ENCODE assay signal across 8 cellular contexts in genomic region chr10:63780075-63780474, GRCh38.
"Had no signal": no experiment of that assay in that cellular context is flagged by ENCODE, and none has a peak within 500 bp of the region (broad histone marks: within the 10 kb centered on the region; RNA-seq: fewer than 3 reads in every experiment).

No MANE protein-coding gene starts in this region.

- H3K4me2 ChIP-seq: GM23338 had no signal

- ATAC-seq: GM23338, HepG2 had no signal

- H2AFZ ChIP-seq: GM23338 had no signal

- DNase-seq: H9, HCEC 1CT, KBM-7 had no signal

- FAIRE-seq: H1, H54, HepG2 had no signal

- H3K27ac ChIP-seq: HL-60 had no signal

- H3K4me3 ChIP-seq: GM23338 had no signal
